ENCODE assay signal across 1 cellular context in the genomic region with DNA sequence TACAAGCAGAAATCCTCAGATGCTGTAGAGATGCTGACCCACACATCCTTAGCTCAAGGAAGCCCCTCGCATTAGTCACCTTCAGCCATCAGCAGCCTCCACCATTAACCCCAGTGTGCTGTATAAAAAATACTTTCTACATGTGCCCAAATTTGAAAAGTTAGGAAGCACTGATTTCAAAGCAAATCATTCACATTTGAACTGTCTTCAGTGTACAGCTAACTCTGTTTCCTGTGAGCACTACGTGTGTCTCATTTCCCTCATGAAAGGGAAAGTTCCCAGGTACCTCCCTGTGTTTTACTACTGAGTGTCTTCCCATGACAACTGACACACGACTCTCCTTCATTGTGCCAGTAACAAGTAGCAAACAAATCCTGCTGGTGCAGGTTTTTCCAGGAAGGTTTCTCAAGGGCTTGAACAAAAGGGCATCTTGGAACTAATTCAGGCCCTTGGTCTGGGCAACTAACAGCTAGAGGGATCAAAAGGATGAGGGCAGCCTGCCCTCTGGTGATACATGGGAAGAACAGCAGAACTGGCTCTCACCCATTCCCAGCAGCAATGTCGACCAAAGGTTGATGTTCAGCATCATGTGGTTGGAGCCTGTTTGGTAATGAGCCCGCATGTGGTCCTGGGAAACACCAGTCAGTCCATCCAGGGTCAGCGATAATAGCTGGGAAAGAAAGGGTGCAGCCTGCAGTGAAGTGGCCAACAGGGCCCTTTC.
TF ChIP-seq lines count a peak whose summit lies in the region.

No MANE protein-coding gene starts in this region.

TF ChIP-seq in IMR-90, 13 proteins besides CTCF, POLR2A, EP300 and RAD21:
- TF ChIP-seq MAFK (IDR thresholded peaks at IDR 0.05; ENCODE audit: low read depth, low read length) (no peak), SMC3 (IDR thresholded peaks at IDR 0.05; ENCODE audit: low read depth, low read length) (peak; percentile 61)
